ENCODE assay signal across 10 cellular contexts in the genomic region with DNA sequence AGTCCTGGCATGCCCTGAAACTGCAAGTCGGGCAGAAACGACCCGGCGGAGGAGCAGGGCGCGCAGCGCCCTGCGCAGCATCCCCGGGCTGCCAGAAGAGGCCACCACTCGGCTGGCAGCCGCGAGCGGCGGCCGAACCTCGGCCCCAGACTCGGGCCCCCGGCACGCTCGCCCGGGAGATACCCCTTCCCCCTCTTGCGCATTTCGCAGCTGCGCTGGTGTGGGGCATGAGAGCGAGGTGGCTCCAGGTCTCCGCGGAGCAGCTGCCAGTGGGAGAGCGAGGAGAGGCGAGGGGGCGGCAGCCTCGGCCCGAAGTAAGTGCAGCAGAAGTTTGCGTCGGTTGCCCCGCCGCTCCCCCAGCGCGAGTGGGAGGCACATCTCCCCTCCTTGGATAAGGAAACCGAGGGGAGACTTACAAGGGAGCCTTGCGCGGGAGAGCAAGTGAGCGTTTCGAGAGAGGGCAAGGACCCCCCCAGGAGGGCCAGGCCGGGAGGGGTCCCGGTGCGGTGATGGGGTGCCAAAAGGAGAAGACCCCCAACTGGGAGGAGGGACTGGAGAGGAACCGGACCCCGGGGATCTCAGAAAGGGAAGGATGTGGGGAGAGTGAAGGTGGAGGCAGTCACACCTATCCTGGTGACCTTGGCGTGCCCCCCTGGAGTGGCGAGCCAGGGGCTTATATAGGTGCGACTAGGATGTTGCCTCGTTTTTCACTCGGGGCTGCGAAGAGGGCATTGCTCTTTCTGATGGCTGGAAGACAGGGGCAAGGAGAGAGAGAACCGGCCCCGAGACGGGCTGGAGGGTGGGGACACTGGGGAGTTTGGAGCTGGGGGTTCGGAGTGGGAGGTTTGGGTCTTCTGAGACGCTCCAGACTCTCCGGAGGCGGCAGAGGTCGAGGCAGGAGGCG.
DNase-seq lines count a peak whose midpoint lies in the region; ATAC-seq and TF ChIP-seq lines count a peak whose summit lies in the region.
"Had no signal": no experiment of that assay in that cellular context is flagged by ENCODE, and none has a peak within 500 bp of the region (broad histone marks: within the 10 kb centered on the region; RNA-seq: fewer than 3 reads in every experiment).

No MANE protein-coding gene starts in this region.

- H3F3A ChIP-seq in smooth muscle cell (ENCODE audit: low read depth): no peaks in the 10 kb centered on the region

- peak overlapping the region; percentile 78 for H3K4me2 ChIP-seq in smooth muscle cell

- no peak overlapping the region for H3K9ac ChIP-seq in iPS-20b (ENCODE audit: low read depth, low read length)
- H3K9ac ChIP-seq in smooth muscle cell (ENCODE audit: low read depth): no peak overlapping the region

- H4K20me1 ChIP-seq in smooth muscle cell (ENCODE audit: low read depth): no peaks in the 10 kb centered on the region

- H3K4me3 ChIP-seq in iPS-20b (ENCODE audit: low read length): peak overlapping the region; percentile 80
- peak overlapping the region; percentile 44 for H3K4me3 ChIP-seq in smooth muscle cell

- H3K36me3 ChIP-seq in iPS-20b (ENCODE audit: insufficient read depth, low read depth, low read length) (no peaks in the 10 kb centered on the region), smooth muscle cell (ENCODE audit: low read depth) (no peaks in the 10 kb centered on the region)

- H3K27ac ChIP-seq in VCaP: peak overlapping the region; percentile 66
- no peak overlapping the region for H3K27ac ChIP-seq in iPS-20b (ENCODE audit: low read length)
- no peak overlapping the region for H3K27ac ChIP-seq in smooth muscle cell (ENCODE audit: low read depth)

- TF ChIP-seq CTCF in VCaP (conservative IDR thresholded peaks at IDR 0.05) (peak; percentile 70), smooth muscle cell (IDR thresholded peaks at IDR 0.05; ENCODE audit: borderline replicate concordance, insufficient read depth, poor library complexity, severe bottlenecking) (no peak)

- H3K9me3 ChIP-seq in iPS-20b (ENCODE audit: insufficient read depth, low read depth, low read length) (no peaks in the 10 kb centered on the region), smooth muscle cell (replicated peaks; ENCODE audit: low read depth) (no peaks in the 10 kb centered on the region)

- H2AFZ ChIP-seq in smooth muscle cell (ENCODE audit: low read depth): no peak overlapping the region

- H3K79me2 ChIP-seq in smooth muscle cell (ENCODE audit: low read depth): no peaks in the 10 kb centered on the region

- peak; percentile 68 for DNase-seq in DMS53 (lab: John Stamatoyannopoulos, UW)
- no peak for DNase-seq in DMS53 treated with DMSO at 0.1 percent for 48 hours (lab: John Stamatoyannopoulos, UW; ENCODE audit: unreplicated experiment)
- DNase-seq in smooth muscle cell (lab: John Stamatoyannopoulos, UW; ENCODE audit: unreplicated experiment): no peak
- DNase-seq in NCI-H1436 (lab: John Stamatoyannopoulos, UW): no peak
- DNase-seq in putamen (ENCODE audit: low spot score): no peak
- DNase-seq: activated CD8-positive, alpha-beta memory T cell treated with anti-CD3 and anti-CD28 coated beads, Interleukin-2, amount 50 U/mL, for 4 hours; NCI-H226 had no signal

- no peaks in the 10 kb centered on the region; the same call in 1 of the 2 replicates for H3K4me1 ChIP-seq in iPS-20b (ENCODE audit: insufficient read depth, low read length)
- H3K4me1 ChIP-seq in smooth muscle cell (ENCODE audit: low read depth): peaks cover 6% of the 10 kb centered on the region

- peaks cover 92% of the 10 kb centered on the region for H3K27me3 ChIP-seq in iPS-20b (ENCODE audit: insufficient read depth, low read length)
- H3K27me3 ChIP-seq in smooth muscle cell (ENCODE audit: low read depth): peaks cover 100% of the 10 kb centered on the region

- WGBS in smooth muscle cell (ENCODE audit: low lambda C conversion rate): 5% methylated on average over 62 of the region's 63 CpGs

- no peak for ATAC-seq in GM18867 (IDR thresholded peaks at IDR 0.05; ENCODE audit: unreplicated experiment)
